Comparison of ENCODE assay signal across 1 cellular context in genomic region chr5:173245319-173246134, GRCh38.
TF ChIP-seq lines count a peak whose summit lies in the region.

No MANE protein-coding gene starts in this region.

TF ChIP-seq in GM12878, 131 proteins besides CTCF, POLR2A, EP300 and RAD21:
- TF ChIP-seq EZH2 (IDR thresholded peaks at IDR 0.05; ENCODE audit: borderline replicate concordance, control insufficient read depth, low read depth, low read length), result 0 out of 2 replicates have a peak, but pooled peaks have one; percentile 40
- TF ChIP-seq CHD1 (IDR thresholded peaks at IDR 0.05; ENCODE audit: low read depth, low read length), result no peak
- TF ChIP-seq TCF3 (IDR thresholded peaks at IDR 0.05; ENCODE audit: borderline replicate concordance, insufficient read depth, low read depth, low read length), result no peak
